5 cellular contexts compared by ENCODE assay signal in genomic region chr6:31000067-31000860, GRCh38. TPM values are rescaled to one million over a fixed set of nuclear protein-coding genes. Genes with fewer than 3 reads are reported as not detected.
"Had no signal": no experiment of that assay in that cellular context is flagged by ENCODE, and none has a peak within 500 bp of the region (broad histone marks: within the 10 kb centered on the region; RNA-seq: fewer than 3 reads in every experiment).

No MANE protein-coding gene starts in this region.

RNA-seq across cellular contexts. Expression of gene MUC22, which starts 10.0 kb away (rescaled TPM):
- total RNA-seq: H9, HepG2, HFFc6, HT1080 had no signal
- polyA plus RNA-seq: HepG2, IgD-negative memory B cell had no signal

RNA-seq across cellular contexts. Expression of gene MUC21, which starts 16.7 kb away (rescaled TPM):
- total RNA-seq: H9, HepG2, HFFc6, HT1080 had no signal
- polyA plus RNA-seq: HepG2, IgD-negative memory B cell had no signal

RNA-seq across cellular contexts. Expression of gene MUCL3, which starts 59.5 kb away (rescaled TPM):
- total RNA-seq: HepG2, HFFc6, HT1080 had no signal
- polyA plus RNA-seq: HepG2, IgD-negative memory B cell had no signal
